Comparison of ENCODE assay signal across 8 cellular contexts in the genomic region with DNA sequence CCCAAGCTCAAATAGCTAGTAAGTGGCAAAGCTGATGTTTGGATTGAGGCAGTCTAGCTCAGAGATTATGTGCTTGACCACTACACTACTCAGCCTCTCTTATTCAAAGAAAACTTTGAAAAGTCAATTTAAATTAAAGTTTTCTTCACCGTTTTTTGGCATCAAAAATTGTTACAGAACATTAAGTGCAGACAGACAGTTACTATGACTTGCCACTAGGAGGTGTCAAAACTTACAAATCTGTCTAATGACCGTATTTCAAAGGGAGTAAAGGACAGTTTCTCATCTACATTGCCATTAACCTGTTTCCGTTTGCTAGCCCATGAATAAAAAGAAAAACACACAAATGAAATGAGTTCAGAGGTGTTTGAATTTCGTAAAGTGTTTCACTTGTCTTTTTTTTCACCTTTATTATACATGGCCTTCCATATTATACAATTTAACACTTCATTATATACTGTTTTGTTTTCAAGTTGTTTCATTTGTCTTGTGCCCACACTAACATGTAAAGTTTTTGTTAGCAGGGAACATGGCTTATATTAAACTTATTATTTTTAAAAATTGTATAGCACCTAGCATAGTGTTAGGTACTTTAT. TPM values are rescaled to one million over a fixed set of nuclear protein-coding genes. Genes with fewer than 3 reads are reported as not detected.
DNase-seq lines count a peak whose midpoint lies in the region; ATAC-seq, FAIRE-seq and TF ChIP-seq lines count a peak whose summit lies in the region.

No MANE protein-coding gene starts in this region.

- in situ Hi-C loops in SK-MEL-5 (cut with HindIII; ENCODE audit: low pct_unique_long_range_greater_than_20kb, low sequenced_read_pairs) = no loop called here

- no peaks in the 10 kb centered on the region for H3K9me3 ChIP-seq in esophagus squamous epithelium
- H3K9me3 ChIP-seq in pancreas = no peaks in the 10 kb centered on the region

- peak; percentile 84 for TF ChIP-seq CTCF in LNCAP (IDR thresholded peaks at IDR 0.05)
- TF ChIP-seq CTCF in esophagus squamous epithelium (IDR thresholded peaks at IDR 0.05) = peak; percentile 51 to 80 (median 76)
- peak; percentile 37 to 75 (median 59) for TF ChIP-seq CTCF in pancreas (IDR thresholded peaks at IDR 0.05)

- WGBS in esophagus squamous epithelium, 2 donors = 2 to 4% methylated on average over 4 of the region's 4 CpGs
- WGBS in pancreas, 2 donors = 5 to 8% methylated on average over 4 of the region's 4 CpGs

- no peak for TF ChIP-seq POLR2A in esophagus squamous epithelium (IDR thresholded peaks at IDR 0.05)

- H3K36me3 ChIP-seq in esophagus squamous epithelium (no peaks in the 10 kb centered on the region), pancreas (no peaks in the 10 kb centered on the region)

- ATAC-seq in GM21360 (IDR thresholded peaks at IDR 0.05; ENCODE audit: unreplicated experiment) (peak; percentile 52), pancreas (peak in 3 of 4 donors; percentile 81 to 90 (median 82)), HG02884 (IDR thresholded peaks at IDR 0.05; ENCODE audit: unreplicated experiment) (no peak)

- DNase-seq in DMS53 treated with DMSO at 0.1 percent for 48 hours (lab: John Stamatoyannopoulos, UW; ENCODE audit: unreplicated experiment) (peak; percentile 87), SK-MEL-5 (ENCODE audit: low read depth, low spot score) (peak; percentile 61), esophagus squamous epithelium (lab: John Stamatoyannopoulos, UW) (no peak), pancreas (no peak), putamen (ENCODE audit: low spot score) (no peak)

- H3K27me3 ChIP-seq in esophagus squamous epithelium (peaks cover 0 to 16% (median 0%) of the 10 kb centered on the region in 4 donors), pancreas (no peaks in the 10 kb centered on the region)

- intact Hi-C loops in esophagus squamous epithelium (cut with DNase I) (no loop called here), pancreas (cut with DNase I) (no loop called here)

- H3K27ac ChIP-seq in esophagus squamous epithelium (no peak overlapping the region), pancreas (no peak overlapping the region)

- FAIRE-seq in pancreas (lab: Jason Lieb, UNC) = peak; percentile 92

- H3K4me3 ChIP-seq in esophagus squamous epithelium (no peak overlapping the region), pancreas (no peak overlapping the region)

- no peaks in the 10 kb centered on the region for H3K4me1 ChIP-seq in esophagus squamous epithelium
- no peaks in the 10 kb centered on the region for H3K4me1 ChIP-seq in pancreas

RNA-seq across cellular contexts. Expression of gene MTF2, which starts 57.4 kb away (rescaled TPM):
- total RNA-seq in SK-MEL-5 (2014; rRNA removed; shearing (Covaris generic)) = 15.3 and 19.2 TPM in 2 replicates
- 10.2 and 14.5 TPM in 2 replicates for polyA plus RNA-seq in SK-MEL-5 (2015; cell fraction: cytosol; rRNA removed)
- polyA plus RNA-seq in SK-MEL-5 (2015; cell fraction: nucleus; rRNA removed) = 22.2 and 24.9 TPM in 2 replicates
- total RNA-seq in esophagus squamous epithelium (10 to 100 TPM in 3 of 4 donors, 1 to 10 TPM in 1; 7.0 to 18.4 (median 14.8) TPM), pancreas (10 to 100 TPM in 2 of 6 donors, 1 to 10 TPM in 4; 6.5 to 16.2 (median 8.7) TPM)
- 10 to 100 TPM in 1 of 2 donors, 1 to 10 TPM in 1; 6.5 to 10.1 TPM for polyA plus RNA-seq in pancreas

Comparison
In these comparisons a context has a peak if more than half of its experiments do, and no peak if none do; other contexts are left out.
1. DNase-seq: peak in DMS53 treated with DMSO at 0.1 percent for 48 hours (single experiment) and SK-MEL-5 (single experiment); none in esophagus squamous epithelium (single experiment), pancreas (0 of 6) and putamen (single experiment).
2. Peak in every context shown above with its lines, with median percentiles within 50 percentile points of each other: CTCF ChIP-seq.